In genomic region chr3:160587105-160587504, GRCh38 we compare ENCODE assay signal across 14 cellular contexts. TPM values are rescaled to one million over a fixed set of nuclear protein-coding genes. Genes with fewer than 3 reads are reported as not detected.
A peak's percentile ranks its signal among the peaks of the same experiment; 100 is the strongest.
DNase-seq lines count a peak whose midpoint lies in the region; ATAC-seq and TF ChIP-seq lines count a peak whose summit lies in the region.
"Had no signal": no experiment of that assay in that cellular context is flagged by ENCODE, and none has a peak within 500 bp of the region (broad histone marks: within the 10 kb centered on the region; RNA-seq: fewer than 3 reads in every experiment).

No MANE protein-coding gene starts in this region.

- CTCF ChIA-PET in Calu3 (lab: Charles Lee), result interaction anchor here (1.2 kb wide), 1 partner anchor 10 kb away, joined by 3 read pairs; no protein-coding TSS in a partner anchor

- intact Hi-C loops in heart left ventricle (cut with DNase I), result loop anchor here in 3 of 10 donors (10.0 kb wide), 2 partner anchors 108 to 358 kb away; no protein-coding TSS in a partner anchor
- intact Hi-C loops in left cardiac atrium (cut with DNase I), result no loop called here
- intact Hi-C loops in Calu3 (cut with micrococcal nuclease; ENCODE audit: unreplicated experiment), result no loop called here

- H3K36me3 ChIP-seq in heart left ventricle, result no peaks in the 10 kb centered on the region

- H3K27me3 Mint-ChIP-seq in nephron progenitor cell (ENCODE audit: low read depth, poor library complexity), result no peaks in the 10 kb centered on the region
- no peaks in the 10 kb centered on the region for H3K27me3 Mint-ChIP-seq in Calu3 (ENCODE audit: unreplicated experiment)

- H3K4me1 Mint-ChIP-seq in nephron progenitor cell (no peaks in the 10 kb centered on the region), Calu3 (ENCODE audit: low read depth, unreplicated experiment) (no peaks in the 10 kb centered on the region)
- H3K4me1 Mint-ChIP-seq: IgD-negative memory B cell had no signal

- no peak overlapping the region for H3K27ac ChIP-seq in heart left ventricle

- peaks cover 0 to 59% (median 2%) of the 10 kb centered on the region in 12 donors for H3K9me3 ChIP-seq in heart left ventricle

- in situ Hi-C loops in SK-MEL-5 (cut with HindIII; ENCODE audit: low pct_unique_long_range_greater_than_20kb, low sequenced_read_pairs), result no loop called here

- peaks cover 42% of the 10 kb centered on the region for H3K9me3 Mint-ChIP-seq in nephron progenitor cell
- H3K9me3 Mint-ChIP-seq in Calu3 (ENCODE audit: low read depth, unreplicated experiment), result peaks cover 13% of the 10 kb centered on the region
- H3K9me3 Mint-ChIP-seq: CD4-positive, alpha-beta T cell; HFFc6 had no signal

- no peak overlapping the region for H3K4me3 Mint-ChIP-seq in nephron progenitor cell
- H3K4me3 Mint-ChIP-seq in Calu3 (ENCODE audit: low read depth, unreplicated experiment), result no peak overlapping the region
- H3K4me3 Mint-ChIP-seq: B cell; CD4-positive, alpha-beta T cell; HFFc6; IgD-negative memory B cell had no signal

- H3K4me3 ChIP-seq in heart left ventricle, result no peak overlapping the region
- H3K4me3 ChIP-seq: GM12878 had no signal

- TF ChIP-seq CTCF in heart left ventricle (IDR thresholded peaks at IDR 0.05), result no peak
- no peak for TF ChIP-seq CTCF in nephron progenitor cell (IDR thresholded peaks at IDR 0.05)
- TF ChIP-seq CTCF in Calu3 (IDR thresholded peaks at IDR 0.05; ENCODE audit: unreplicated experiment), result no peak

- no TSS peak for BruUV-seq in Calu3 (replicated peaks; lab: Mats Ljungman, UMichigan)

- DNase-seq in heart left ventricle (peak in 1 of 5 donors; percentile 43), left cardiac atrium (no peak), SK-MEL-5 (ENCODE audit: low read depth, low spot score) (peak; percentile 46), midbrain (lab: John Stamatoyannopoulos, UW) (peak; percentile 38), activated gamma-delta T cell (lab: John Stamatoyannopoulos, UW) (no peak), nephron progenitor cell (no peak), Calu3 (no peak)
- DNase-seq: ACHN; CD4-positive, alpha-beta T cell; HCEC 1CT; HFFc6 had no signal

- TF ChIP-seq POLR2A in heart left ventricle (IDR thresholded peaks at IDR 0.05), result no peak

- H3K27me3 ChIP-seq in heart left ventricle, result no peaks in the 10 kb centered on the region

- peak in 3 of 4 donors; percentile 44 to 78 (median 55) for ATAC-seq in heart left ventricle
- no peak for ATAC-seq in left cardiac atrium
- ATAC-seq: GM12878 had no signal

- 77 to 100% (median 88%) methylated on average over 1 of the region's 1 CpG for WGBS in heart left ventricle, 4 donors

- H3K27ac Mint-ChIP-seq in nephron progenitor cell, result no peak overlapping the region
- no peak overlapping the region for H3K27ac Mint-ChIP-seq in Calu3 (ENCODE audit: unreplicated experiment)
- H3K27ac Mint-ChIP-seq: B cell; CD4-positive, alpha-beta T cell; HFFc6; IgD-negative memory B cell had no signal

- H3K36me3 Mint-ChIP-seq in nephron progenitor cell (ENCODE audit: low read depth) (peaks cover 4% of the 10 kb centered on the region), Calu3 (ENCODE audit: insufficient read depth, unreplicated experiment) (no peaks in the 10 kb centered on the region)

- no peaks in the 10 kb centered on the region for H3K4me1 ChIP-seq in heart left ventricle

RNA-seq across cellular contexts. Expression of gene KPNA4, which starts 21.7 kb away (rescaled TPM):
- 100 to 1,000 TPM in 6 of 9 donors, 10 to 100 TPM in 3; 51.2 to 198 (median 133) TPM for total RNA-seq in heart left ventricle
- 10 to 100 TPM; 29.1 to 46.2 TPM for polyA plus RNA-seq in heart left ventricle
- 10 to 100 TPM; 88.2 to 95.7 TPM for total RNA-seq in left cardiac atrium
- 27.2 and 29.8 TPM in 2 replicates for total RNA-seq in SK-MEL-5 (2014; rRNA removed; shearing (Covaris generic))
- polyA plus RNA-seq in SK-MEL-5 (2015; cell fraction: cytosol; rRNA removed), result 19.6 and 25.3 TPM in 2 replicates
- 8.0 and 8.5 TPM in 2 replicates for polyA plus RNA-seq in SK-MEL-5 (2015; cell fraction: nucleus; rRNA removed)
- total RNA-seq in Calu3 (2022), result 116 and 117 TPM in 2 replicates

Comparison
In these comparisons a context has a peak if more than half of its experiments do, and no peak if none do; other contexts are left out.
1. ATAC-seq: peak in heart left ventricle (3 of 4); none in left cardiac atrium (0 of 2).
2. DNase-seq: peak in SK-MEL-5 (single experiment) and midbrain (single experiment); none in left cardiac atrium (single experiment), activated gamma-delta T cell (single experiment), nephron progenitor cell (single experiment) and Calu3 (single experiment).